Comparison of ENCODE assay signal across 17 cellular contexts in genomic region chr18:45935591-45936335, GRCh38. TPM values are rescaled to one million over a fixed set of nuclear protein-coding genes. Genes with fewer than 3 reads are reported as not detected.
DNase-seq lines count a peak whose midpoint lies in the region; TF ChIP-seq lines count a peak whose summit lies in the region.
"Had no signal": no experiment of that assay in that cellular context is flagged by ENCODE, and none has a peak within 500 bp of the region (broad histone marks: within the 10 kb centered on the region; RNA-seq: fewer than 3 reads in every experiment).

No MANE protein-coding gene starts in this region.

- DNase-seq in Daoy (ENCODE audit: low read depth) (peak; percentile 38), LHCN-M2 (ENCODE audit: low read depth) (peak; percentile 69), fibroblast of gingiva (ENCODE audit: low read depth) (peak; percentile 24), nephron progenitor cell (no peak)
- DNase-seq in stimulated activated CD4-positive, alpha-beta T cell treated with anti-CD3 and anti-CD28 coated beads, Interleukin-2, amount 100 ng/mL, for 48 hours, result no peak
- no peak for DNase-seq in effector CD4-positive, alpha-beta T cell
- DNase-seq in activated T-helper 1 cell treated with anti-CD3 and anti-CD28 coated beads, Interleukin-12 subunit alpha, Interleukin-12 subunit beta, Interleukin-2, Interleukin-4 antibody, amounts not matched to agents 30 ng/mL and 10 ng/mL and 1 ng/mL, durations not matched to agents 14 hours and 24 hours and 36 hours (ENCODE audit: low spot score), result no peak
- DNase-seq: activated CD8-positive, alpha-beta memory T cell treated with anti-CD3 and anti-CD28 coated beads, Interleukin-2, amount 10 ng/mL, durations not matched to agents 7 days and 5 days; body of pancreas; CD4-positive, alpha-beta memory T cell; gastrocnemius medialis; NCI-H1436 treated with DMSO at 0.1 percent for 48 hours; NCI-H510A; OCI-M1; stimulated activated CD4-positive, alpha-beta T cell treated with anti-CD3 and anti-CD28 coated beads, Interleukin-4, amount 100 ng/mL, for 4 hours; upper lobe of right lung had no signal

- TF ChIP-seq CTCF in nephron progenitor cell (IDR thresholded peaks at IDR 0.05), result no peak

- H3K36me3 Mint-ChIP-seq in nephron progenitor cell (ENCODE audit: low read depth), result peaks cover 34% of the 10 kb centered on the region
- H3K36me3 Mint-ChIP-seq in activated T-helper 1 cell treated with anti-CD3 and anti-CD28 coated beads, Interleukin-12 subunit alpha, Interleukin-12 subunit beta, Interleukin-2, Interleukin-4 antibody, amounts not matched to agents 30 ng/mL and 10 ng/mL and 1 ng/mL, durations not matched to agents 14 hours and 24 hours and 36 hours (ENCODE audit: low read depth), result peaks cover 33% of the 10 kb centered on the region

- H3K4me1 Mint-ChIP-seq in nephron progenitor cell, result no peaks in the 10 kb centered on the region
- H3K4me1 Mint-ChIP-seq in activated T-helper 1 cell treated with anti-CD3 and anti-CD28 coated beads, Interleukin-12 subunit alpha, Interleukin-12 subunit beta, Interleukin-2, Interleukin-4 antibody, amounts not matched to agents 30 ng/mL and 10 ng/mL and 1 ng/mL, durations not matched to agents 14 hours and 24 hours and 36 hours (ENCODE audit: low read depth), result peaks cover 23% of the 10 kb centered on the region

- peak overlapping the region; percentile 85 for H3K27ac Mint-ChIP-seq in nephron progenitor cell
- no peak overlapping the region for H3K27ac Mint-ChIP-seq in activated T-helper 1 cell treated with anti-CD3 and anti-CD28 coated beads, Interleukin-12 subunit alpha, Interleukin-12 subunit beta, Interleukin-2, Interleukin-4 antibody, amounts not matched to agents 30 ng/mL and 10 ng/mL and 1 ng/mL, durations not matched to agents 14 hours and 24 hours and 36 hours
- H3K27ac Mint-ChIP-seq: activated CD8-positive, alpha-beta memory T cell treated with anti-CD3 and anti-CD28 coated beads, Interleukin-2, amount 10 ng/mL, durations not matched to agents 7 days and 5 days; stimulated activated memory B cell treated with anti-CD40 and anti-IgM and Interleukin-4, amounts not matched to agents 10 μg/mL and 1 μg/mL and 100 μg/mL, for 72 hours had no signal

- no peaks in the 10 kb centered on the region for H3K27me3 Mint-ChIP-seq in nephron progenitor cell (ENCODE audit: low read depth, poor library complexity)
- no peaks in the 10 kb centered on the region for H3K27me3 Mint-ChIP-seq in activated T-helper 1 cell treated with anti-CD3 and anti-CD28 coated beads, Interleukin-12 subunit alpha, Interleukin-12 subunit beta, Interleukin-2, Interleukin-4 antibody, amounts not matched to agents 30 ng/mL and 10 ng/mL and 1 ng/mL, durations not matched to agents 14 hours and 24 hours and 36 hours (ENCODE audit: insufficient read depth)
- H3K27me3 Mint-ChIP-seq: activated CD8-positive, alpha-beta memory T cell treated with anti-CD3 and anti-CD28 coated beads, Interleukin-2, amount 10 ng/mL, durations not matched to agents 7 days and 5 days; CD4-positive, alpha-beta memory T cell; stimulated activated memory B cell treated with anti-CD40 and anti-IgM and Interleukin-4, amounts not matched to agents 10 μg/mL and 1 μg/mL and 100 μg/mL, for 72 hours had no signal

- H3K4me3 Mint-ChIP-seq in nephron progenitor cell, result no peak overlapping the region
- no peak overlapping the region for H3K4me3 Mint-ChIP-seq in activated T-helper 1 cell treated with anti-CD3 and anti-CD28 coated beads, Interleukin-12 subunit alpha, Interleukin-12 subunit beta, Interleukin-2, Interleukin-4 antibody, amounts not matched to agents 30 ng/mL and 10 ng/mL and 1 ng/mL, durations not matched to agents 14 hours and 24 hours and 36 hours
- H3K4me3 Mint-ChIP-seq: activated CD8-positive, alpha-beta memory T cell treated with anti-CD3 and anti-CD28 coated beads, Interleukin-2, amount 10 ng/mL, durations not matched to agents 7 days and 5 days; CD4-positive, alpha-beta memory T cell; stimulated activated memory B cell treated with anti-CD40 and anti-IgM and Interleukin-4, amounts not matched to agents 10 μg/mL and 1 μg/mL and 100 μg/mL, for 72 hours had no signal

- intact Hi-C loops in activated T-helper 1 cell treated with anti-CD3 and anti-CD28 coated beads, Interleukin-12 subunit alpha, Interleukin-12 subunit beta, Interleukin-2, Interleukin-4 antibody, amounts not matched to agents 30 ng/mL and 10 ng/mL and 1 ng/mL, durations not matched to agents 14 hours and 24 hours and 36 hours (cut with micrococcal nuclease), result no loop called here

- H3K9me3 Mint-ChIP-seq in nephron progenitor cell, result no peaks in the 10 kb centered on the region
- H3K9me3 Mint-ChIP-seq in activated T-helper 1 cell treated with anti-CD3 and anti-CD28 coated beads, Interleukin-12 subunit alpha, Interleukin-12 subunit beta, Interleukin-2, Interleukin-4 antibody, amounts not matched to agents 30 ng/mL and 10 ng/mL and 1 ng/mL, durations not matched to agents 14 hours and 24 hours and 36 hours, result no peaks in the 10 kb centered on the region
- H3K9me3 Mint-ChIP-seq: stimulated activated memory B cell treated with anti-CD40 and anti-IgM and Interleukin-4, amounts not matched to agents 10 μg/mL and 1 μg/mL and 100 μg/mL, for 72 hours had no signal

RNA-seq across cellular contexts. Expression of gene EPG5, which starts 31.4 kb away (rescaled TPM):
- total RNA-seq in Daoy (2014; rRNA removed; shearing (Covaris generic)), result 6.2 TPM in 2 replicates
- 51.0 and 66.7 TPM in 2 replicates for total RNA-seq in LHCN-M2 (2014; rRNA removed)
- polyA plus RNA-seq in LHCN-M2 (2012), result 28.7 TPM
- 14.3 and 14.6 TPM in 2 replicates for total RNA-seq in activated T-helper 1 cell treated with anti-CD3 and anti-CD28 coated beads, Interleukin-12 subunit alpha, Interleukin-12 subunit beta, Interleukin-2, Interleukin-4 antibody, amounts not matched to agents 30 ng/mL and 10 ng/mL and 1 ng/mL, durations not matched to agents 14 hours and 24 hours and 36 hours

Comparison
In these comparisons a context has a peak if more than half of its experiments do, and no peak if none do; other contexts are left out.
1. DNase-seq: peak in Daoy (single experiment), LHCN-M2 (single experiment) and fibroblast of gingiva (single experiment); none in nephron progenitor cell (single experiment), stimulated activated CD4-positive, alpha-beta T cell treated with anti-CD3 and anti-CD28 coated beads, Interleukin-2, amount 100 ng/mL, for 48 hours (0 of 2), effector CD4-positive, alpha-beta T cell (single experiment) and activated T-helper 1 cell treated with anti-CD3 and anti-CD28 coated beads, Interleukin-12 subunit alpha, Interleukin-12 subunit beta, Interleukin-2, Interleukin-4 antibody, amounts not matched to agents 30 ng/mL and 10 ng/mL and 1 ng/mL, durations not matched to agents 14 hours and 24 hours and 36 hours (single experiment).